ENCODE assay signal across 18 cellular contexts in genomic region chr9:34098307-34098706, GRCh38. TPM values are rescaled to one million over a fixed set of nuclear protein-coding genes. Genes with fewer than 3 reads are reported as not detected.
A peak's percentile ranks its signal among the peaks of the same experiment; 100 is the strongest.
DNase-seq lines count a peak whose midpoint lies in the region; ATAC-seq and TF ChIP-seq lines count a peak whose summit lies in the region.
"Had no signal": no experiment of that assay in that cellular context is flagged by ENCODE, and none has a peak within 500 bp of the region (broad histone marks: within the 10 kb centered on the region; RNA-seq: fewer than 3 reads in every experiment).

No MANE protein-coding gene starts in this region.

- no peak overlapping the region for H3K4me3 Mint-ChIP-seq in H9
- H3K4me3 Mint-ChIP-seq in activated T-helper 2 cell treated with anti-CD3 and anti-CD28 coated beads, Interferon-gamma antibody, Interleukin-2, Interleukin-4, amounts not matched to agents 10 μg/mL and 5 μg/mL and 100 μg/mL, durations not matched to agents 14 hours and 24 hours and 36 hours (ENCODE audit: low read depth) = no peak overlapping the region
- H3K4me3 Mint-ChIP-seq: activated CD8-positive, alpha-beta T cell treated with anti-CD3 and anti-CD28 coated beads for 36 hours had no signal

- DNase-seq in spleen (peak; percentile 12), H9 (no peak)
- DNase-seq in activated T-helper 2 cell treated with anti-CD3 and anti-CD28 coated beads, Interferon-gamma antibody, Interleukin-2, Interleukin-4, amounts not matched to agents 10 μg/mL and 5 μg/mL and 100 μg/mL, durations not matched to agents 14 hours and 24 hours and 36 hours (ENCODE audit: low spot score) = no peak
- DNase-seq: activated CD8-positive, alpha-beta T cell treated with anti-CD3 and anti-CD28 coated beads for 36 hours; activated effector memory CD4-positive, alpha-beta T cell treated with Interleukin-2 at 50 U/mL for 16 hours; GDM1; head of caudate nucleus; KG1; NCI-H187; NCI-H748 treated with DMSO at 0.1 percent for 48 hours; stimulated activated CD4-positive, alpha-beta T cell treated with anti-CD3 and anti-CD28 coated beads, Interleukin-12 subunit alpha, Interleukin-12 subunit beta, amount 100 ng/mL, for 4 hours; substantia nigra had no signal

- intact Hi-C loops in spleen (cut with DNase I; ENCODE audit: low total_unique reads) = no loop called here
- intact Hi-C loops in activated T-helper 2 cell treated with anti-CD3 and anti-CD28 coated beads, Interferon-gamma antibody, Interleukin-2, Interleukin-4, amounts not matched to agents 10 μg/mL and 5 μg/mL and 100 μg/mL, durations not matched to agents 14 hours and 24 hours and 36 hours (cut with micrococcal nuclease) = no loop called here

- no peaks in the 10 kb centered on the region for H3K79me2 ChIP-seq in H9 (ENCODE audit: insufficient read depth, low read length)

- no peak overlapping the region for H3K56ac ChIP-seq in H9 (ENCODE audit: insufficient read length, low read depth, low read length)

- H4K8ac ChIP-seq in H9 (replicated peaks; ENCODE audit: insufficient read length, low read depth, low read length) = no peak overlapping the region

- H3K4me3 ChIP-seq in spleen = no peak overlapping the region

- H2BK5ac ChIP-seq in H9 (ENCODE audit: insufficient read length, low read length) = no peak overlapping the region

- no peaks in the 10 kb centered on the region for H3K4me1 ChIP-seq in spleen
- no peaks in the 10 kb centered on the region for H3K4me1 ChIP-seq in H9 (ENCODE audit: insufficient read depth, low read length)

- no peak overlapping the region for H2AK5ac ChIP-seq in H9 (ENCODE audit: insufficient read length, low read length)

- no peak overlapping the region for H2BK12ac ChIP-seq in H9 (ENCODE audit: insufficient read length, low read depth, low read length)

- no peak overlapping the region for H3K27ac Mint-ChIP-seq in H9
- H3K27ac Mint-ChIP-seq in activated T-helper 2 cell treated with anti-CD3 and anti-CD28 coated beads, Interferon-gamma antibody, Interleukin-2, Interleukin-4, amounts not matched to agents 10 μg/mL and 5 μg/mL and 100 μg/mL, durations not matched to agents 14 hours and 24 hours and 36 hours = no peak overlapping the region
- H3K27ac Mint-ChIP-seq: activated CD8-positive, alpha-beta T cell treated with anti-CD3 and anti-CD28 coated beads for 36 hours had no signal

- peaks cover 11 to 100% (median 83%) of the 10 kb centered on the region in 6 donors for H3K36me3 ChIP-seq in spleen

- no peak overlapping the region for H2BK15ac ChIP-seq in H9 (ENCODE audit: low read depth, low read length)

- no peak overlapping the region for H3K9ac ChIP-seq in H9 (ENCODE audit: extremely low read depth, insufficient read length, low read length)

- no peak for TF ChIP-seq POLR2A in spleen (IDR thresholded peaks at IDR 0.05)

- no peaks in the 10 kb centered on the region for H3K9me3 Mint-ChIP-seq in H9
- no peaks in the 10 kb centered on the region for H3K9me3 Mint-ChIP-seq in activated T-helper 2 cell treated with anti-CD3 and anti-CD28 coated beads, Interferon-gamma antibody, Interleukin-2, Interleukin-4, amounts not matched to agents 10 μg/mL and 5 μg/mL and 100 μg/mL, durations not matched to agents 14 hours and 24 hours and 36 hours
- H3K9me3 Mint-ChIP-seq: activated CD8-positive, alpha-beta T cell treated with anti-CD3 and anti-CD28 coated beads for 36 hours had no signal

- no peak overlapping the region for H2BK20ac ChIP-seq in H9 (ENCODE audit: low read depth, low read length, poor library complexity, severe bottlenecking)

- H3K18ac ChIP-seq in H9 (ENCODE audit: insufficient read length, low read depth, low read length) = no peak overlapping the region

- no peaks in the 10 kb centered on the region for H3K9me3 ChIP-seq in spleen
- H3K9me3 ChIP-seq in H9 (ENCODE audit: control insufficient read depth, low read depth, low read length) = no peaks in the 10 kb centered on the region

- TF ChIP-seq CTCF in spleen (IDR thresholded peaks at IDR 0.05 in 8 of 11, conservative IDR thresholded peaks at IDR 0.05 in 3 of 11) (no peak), H9 (conservative IDR thresholded peaks at IDR 0.05) (no peak)

- no peak overlapping the region for H2BK120ac ChIP-seq in H9 (ENCODE audit: low read depth, low read length, poor library complexity, severe bottlenecking)

- H2AFZ ChIP-seq in H9 (ENCODE audit: low read length) = no peak overlapping the region

- H3K27ac ChIP-seq in spleen (no peak overlapping the region), H9 (ENCODE audit: insufficient read length, low read depth, low read length) (no peak overlapping the region)

- no peak overlapping the region for H3K14ac ChIP-seq in H9 (ENCODE audit: insufficient read depth, low read length)

- ATAC-seq in GM19025 (IDR thresholded peaks at IDR 0.05; ENCODE audit: low read depth, unreplicated experiment) (peak; percentile 43), HG02588 (IDR thresholded peaks at IDR 0.05; ENCODE audit: unreplicated experiment) (peak; percentile 50), HG03354 (IDR thresholded peaks at IDR 0.05; ENCODE audit: poor library complexity, severe bottlenecking, unreplicated experiment) (peak; percentile 60), GM21390 (IDR thresholded peaks at IDR 0.05; ENCODE audit: unreplicated experiment) (no peak), GM21526 (IDR thresholded peaks at IDR 0.05; ENCODE audit: low FRiP score, unreplicated experiment) (no peak)
- ATAC-seq: activated CD8-positive, alpha-beta T cell treated with anti-CD3 and anti-CD28 coated beads for 36 hours; HCT116 had no signal

- H4K91ac ChIP-seq in H9 (ENCODE audit: insufficient read length, low read depth, low read length) = no peak overlapping the region

- H4K5ac ChIP-seq in H9 (ENCODE audit: insufficient read length, low read depth, low read length) = no peak overlapping the region

- no peaks in the 10 kb centered on the region for H3K23me2 ChIP-seq in H9 (ENCODE audit: insufficient read length, low read depth, low read length, poor library complexity, severe bottlenecking)

- 76 to 86% (median 79%) methylated on average over 5 of the region's 5 CpGs for WGBS in spleen, 5 donors
- WGBS in H9 (ENCODE audit: extremely low coverage, insufficient read length, low lambda C conversion rate) = no CpG with 5 or more reads among the region's 5 CpGs

- no peak overlapping the region for H3K23ac ChIP-seq in H9 (ENCODE audit: insufficient read length, low read depth, low read length)

- peaks cover 18 to 66% (median 46%) of the 10 kb centered on the region in 3 experiments; a peak in 6 of 7 replicates for H3K36me3 Mint-ChIP-seq in H9 (ENCODE audit: insufficient read depth in 1 of 3, low read depth in 3 of 3)
- peaks cover 40% of the 10 kb centered on the region for H3K36me3 Mint-ChIP-seq in activated T-helper 2 cell treated with anti-CD3 and anti-CD28 coated beads, Interferon-gamma antibody, Interleukin-2, Interleukin-4, amounts not matched to agents 10 μg/mL and 5 μg/mL and 100 μg/mL, durations not matched to agents 14 hours and 24 hours and 36 hours (ENCODE audit: low read depth)

- no peak overlapping the region for H3K4ac ChIP-seq in H9 (ENCODE audit: low read depth, low read length)

- H3K27me3 ChIP-seq in spleen (replicated peaks in 1 of 7) (peaks cover 0 to 13% (median 0%) of the 10 kb centered on the region in 7 donors), H9 (ENCODE audit: insufficient read depth, low read length) (no peaks in the 10 kb centered on the region)

- H3K4me2 ChIP-seq in H9 (ENCODE audit: insufficient read depth, insufficient read length, low read length) = no peak overlapping the region

- no peak overlapping the region for H3T11ph ChIP-seq in H9 (ENCODE audit: low read length)

- H4K20me1 ChIP-seq in H9 (ENCODE audit: control insufficient read depth, insufficient read depth, insufficient read length) = no peaks in the 10 kb centered on the region

- H3K79me1 ChIP-seq in H9 (ENCODE audit: insufficient read depth, low read depth, low read length, poor library complexity, severe bottlenecking) = no peaks in the 10 kb centered on the region

- H3K4me1 Mint-ChIP-seq in H9 = no peaks in the 10 kb centered on the region
- peaks cover 1% of the 10 kb centered on the region for H3K4me1 Mint-ChIP-seq in activated T-helper 2 cell treated with anti-CD3 and anti-CD28 coated beads, Interferon-gamma antibody, Interleukin-2, Interleukin-4, amounts not matched to agents 10 μg/mL and 5 μg/mL and 100 μg/mL, durations not matched to agents 14 hours and 24 hours and 36 hours (ENCODE audit: low read depth)

- no peaks in the 10 kb centered on the region for H3K27me3 Mint-ChIP-seq in H9 (ENCODE audit: low read depth)
- no peaks in the 10 kb centered on the region for H3K27me3 Mint-ChIP-seq in activated T-helper 2 cell treated with anti-CD3 and anti-CD28 coated beads, Interferon-gamma antibody, Interleukin-2, Interleukin-4, amounts not matched to agents 10 μg/mL and 5 μg/mL and 100 μg/mL, durations not matched to agents 14 hours and 24 hours and 36 hours (ENCODE audit: low read depth)
- H3K27me3 Mint-ChIP-seq: activated CD8-positive, alpha-beta T cell treated with anti-CD3 and anti-CD28 coated beads for 36 hours had no signal

RNA-seq across cellular contexts. Expression of gene DCAF12, which starts 28.2 kb away (rescaled TPM):
- 100 to 1,000 TPM in 1 of 7 donors, 10 to 100 TPM in 6; 36.5 to 107 (median 38.6) TPM for total RNA-seq in spleen
- 10 to 100 TPM in 2 of 3 donors, 1 to 10 TPM in 1; 5.6 to 12.9 (median 11.2) TPM for polyA plus RNA-seq in spleen
- 32.7 and 33.6 TPM in 2 replicates for total RNA-seq in H9 (2021)
- total RNA-seq in activated T-helper 2 cell treated with anti-CD3 and anti-CD28 coated beads, Interferon-gamma antibody, Interleukin-2, Interleukin-4, amounts not matched to agents 10 μg/mL and 5 μg/mL and 100 μg/mL, durations not matched to agents 14 hours and 24 hours and 36 hours = 42.8 and 43.5 TPM in 2 replicates

RNA-seq across cellular contexts. Expression of gene UBAP2, which starts 49.6 kb away (rescaled TPM):
- total RNA-seq in spleen (10 to 100 TPM; 20.2 to 30.8 (median 24.7) TPM), H9 (2021) (60.8 and 61.1 TPM in 2 replicates)
- 1 to 10 TPM; 7.0 to 8.8 (median 7.3) TPM for polyA plus RNA-seq in spleen
- 52.8 and 54.8 TPM in 2 replicates for total RNA-seq in activated T-helper 2 cell treated with anti-CD3 and anti-CD28 coated beads, Interferon-gamma antibody, Interleukin-2, Interleukin-4, amounts not matched to agents 10 μg/mL and 5 μg/mL and 100 μg/mL, durations not matched to agents 14 hours and 24 hours and 36 hours

Comparison
In these comparisons a context has a peak if more than half of its experiments do, and no peak if none do; other contexts are left out.
1. ATAC-seq: peak in GM19025 (single experiment), HG02588 (single experiment) and HG03354 (single experiment); none in GM21390 (single experiment) and GM21526 (single experiment).